15 cellular contexts compared by ENCODE assay signal in the genomic region with DNA sequence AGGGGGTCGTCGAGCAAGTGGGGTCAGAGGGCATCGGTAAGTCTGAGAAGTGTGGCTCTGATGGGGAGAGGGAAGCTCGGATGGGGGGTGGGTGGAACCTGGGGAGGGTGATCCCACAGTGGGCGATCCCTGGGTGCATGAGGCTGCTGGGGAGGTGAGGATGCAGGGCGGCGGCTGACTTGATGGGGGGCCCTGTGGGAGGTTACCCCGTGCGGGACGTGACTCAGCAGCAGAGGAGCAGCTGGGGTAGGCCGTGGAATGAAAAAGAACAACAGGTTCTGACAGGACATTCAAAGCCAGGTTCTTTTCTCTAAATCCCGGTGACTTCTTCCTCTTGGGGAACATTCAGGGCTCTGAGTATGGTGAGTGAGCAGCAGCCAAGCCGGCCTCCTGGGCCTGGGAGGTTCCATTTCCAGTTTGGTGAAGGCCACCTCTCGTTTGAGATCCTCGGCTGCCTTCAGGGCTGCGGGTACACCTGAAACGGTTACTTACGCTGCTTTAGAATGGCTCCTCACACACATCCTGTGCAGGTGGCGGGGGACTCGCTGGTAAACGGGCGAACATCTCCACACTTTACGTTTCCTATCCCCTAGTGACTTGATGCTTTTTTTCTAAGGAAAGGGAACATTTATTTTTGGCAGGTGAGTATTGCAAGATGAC.
DNase-seq lines count a peak whose midpoint lies in the region; ATAC-seq and TF ChIP-seq lines count a peak whose summit lies in the region.
"Had no signal": no experiment of that assay in that cellular context is flagged by ENCODE, and none has a peak within 500 bp of the region (broad histone marks: within the 10 kb centered on the region; RNA-seq: fewer than 3 reads in every experiment).

No MANE protein-coding gene starts in this region.

- DNase-seq in stimulated activated naive CD8-positive, alpha-beta T cell treated with anti-CD3 and anti-CD28 coated beads, Interleukin-15, Interleukin-2, amounts not matched to agents 100 U/mL and 50 U/mL, for 24 hours: no peak
- peak; percentile 68 for DNase-seq in chondrocyte (ENCODE audit: low spot score)
- DNase-seq in mucosa of descending colon: peak in 2 of 3 donors; percentile 11 to 25
- no peak for DNase-seq in Kasumi-1 (lab: John Stamatoyannopoulos, UW)
- no peak for DNase-seq in activated CD4-positive, alpha-beta memory T cell treated with anti-CD3 and anti-CD28 coated beads, Interleukin-2, amount 10 ng/mL, durations not matched to agents 7 days and 5 days
- DNase-seq: ACHN; C1 segment of cervical spinal cord; CD8-positive, alpha-beta memory T cell; DND-41; NCI-H1092 treated with DMSO at 0.1 percent for 48 hours; NCI-H1694; NCI-H2081 treated with DMSO at 0.1 percent for 48 hours; NCI-H524 had no signal

- intact Hi-C loops in mucosa of descending colon (cut with DNase I, micrococcal nuclease): no loop called here

- H3K9me3 ChIP-seq in mucosa of descending colon: no peaks in the 10 kb centered on the region

- H3K4me1 ChIP-seq in mucosa of descending colon (ENCODE audit: low read depth): peaks cover 12% of the 10 kb centered on the region

- no peak overlapping the region for H3K4me3 ChIP-seq in mucosa of descending colon

- H3K9me3 Mint-ChIP-seq in stimulated activated naive CD8-positive, alpha-beta T cell treated with anti-CD3 and anti-CD28 coated beads, Interleukin-15, Interleukin-2, amounts not matched to agents 100 ng/mL and 50 ng/mL, for 24 hours: no peaks in the 10 kb centered on the region
- no peaks in the 10 kb centered on the region for H3K9me3 Mint-ChIP-seq in chondrocyte (ENCODE audit: low read depth)
- H3K9me3 Mint-ChIP-seq in activated CD4-positive, alpha-beta memory T cell treated with anti-CD3 and anti-CD28 coated beads, Interleukin-2, amount 10 ng/mL, durations not matched to agents 7 days and 5 days: no peaks in the 10 kb centered on the region
- H3K9me3 Mint-ChIP-seq: CD8-positive, alpha-beta memory T cell had no signal

- peak overlapping the region; percentile 45 for H3K27ac Mint-ChIP-seq in stimulated activated naive CD8-positive, alpha-beta T cell treated with anti-CD3 and anti-CD28 coated beads, Interleukin-15, Interleukin-2, amounts not matched to agents 100 ng/mL and 50 ng/mL, for 24 hours
- no peak overlapping the region for H3K27ac Mint-ChIP-seq in chondrocyte (ENCODE audit: unreplicated experiment)
- H3K27ac Mint-ChIP-seq in activated CD4-positive, alpha-beta memory T cell treated with anti-CD3 and anti-CD28 coated beads, Interleukin-2, amount 10 ng/mL, durations not matched to agents 7 days and 5 days: no peak overlapping the region
- H3K27ac Mint-ChIP-seq: CD8-positive, alpha-beta memory T cell had no signal

- H3K36me3 ChIP-seq in mucosa of descending colon (ENCODE audit: low read depth): no peaks in the 10 kb centered on the region

- POLR2A ChIA-PET in activated CD4-positive, alpha-beta memory T cell treated with anti-CD3 and anti-CD28 coated beads, Interleukin-2, amount 10 ng/mL, durations not matched to agents 7 days and 5 days (lab: Charles Lee): no interaction called here

- H3K4me3 Mint-ChIP-seq in stimulated activated naive CD8-positive, alpha-beta T cell treated with anti-CD3 and anti-CD28 coated beads, Interleukin-15, Interleukin-2, amounts not matched to agents 100 ng/mL and 50 ng/mL, for 24 hours: no peak overlapping the region
- H3K4me3 Mint-ChIP-seq in chondrocyte (ENCODE audit: unreplicated experiment): no peak overlapping the region
- H3K4me3 Mint-ChIP-seq in activated CD4-positive, alpha-beta memory T cell treated with anti-CD3 and anti-CD28 coated beads, Interleukin-2, amount 10 ng/mL, durations not matched to agents 7 days and 5 days: no peak overlapping the region
- H3K4me3 Mint-ChIP-seq: CD8-positive, alpha-beta memory T cell had no signal

- TF ChIP-seq CTCF in chondrocyte (IDR thresholded peaks at IDR 0.05): no peak
- no peak for TF ChIP-seq CTCF in mucosa of descending colon (IDR thresholded peaks at IDR 0.05)

- CTCF ChIA-PET in activated CD4-positive, alpha-beta memory T cell treated with anti-CD3 and anti-CD28 coated beads, Interleukin-2, amount 10 ng/mL, durations not matched to agents 7 days and 5 days (lab: Charles Lee): no interaction called here

- ATAC-seq in stimulated activated naive CD8-positive, alpha-beta T cell treated with anti-CD3 and anti-CD28 coated beads, Interleukin-15, Interleukin-2, amounts not matched to agents 100 U/mL and 50 U/mL, for 24 hours: no peak
- ATAC-seq in mucosa of descending colon (no peak), HG03196 (IDR thresholded peaks at IDR 0.05; ENCODE audit: unreplicated experiment) (no peak)

- H3K4me1 Mint-ChIP-seq in stimulated activated naive CD8-positive, alpha-beta T cell treated with anti-CD3 and anti-CD28 coated beads, Interleukin-15, Interleukin-2, amounts not matched to agents 100 ng/mL and 50 ng/mL, for 24 hours (ENCODE audit: low read depth): peaks cover 22% of the 10 kb centered on the region
- peaks cover 5% of the 10 kb centered on the region for H3K4me1 Mint-ChIP-seq in chondrocyte (ENCODE audit: low read depth)
- H3K4me1 Mint-ChIP-seq in activated CD4-positive, alpha-beta memory T cell treated with anti-CD3 and anti-CD28 coated beads, Interleukin-2, amount 10 ng/mL, durations not matched to agents 7 days and 5 days: peaks cover 14% of the 10 kb centered on the region

- no peaks in the 10 kb centered on the region for H3K27me3 Mint-ChIP-seq in stimulated activated naive CD8-positive, alpha-beta T cell treated with anti-CD3 and anti-CD28 coated beads, Interleukin-15, Interleukin-2, amounts not matched to agents 100 ng/mL and 50 ng/mL, for 24 hours
- H3K27me3 Mint-ChIP-seq in chondrocyte (ENCODE audit: low read depth): no peaks in the 10 kb centered on the region
- H3K27me3 Mint-ChIP-seq in activated CD4-positive, alpha-beta memory T cell treated with anti-CD3 and anti-CD28 coated beads, Interleukin-2, amount 10 ng/mL, durations not matched to agents 7 days and 5 days: no peaks in the 10 kb centered on the region
- H3K27me3 Mint-ChIP-seq: CD8-positive, alpha-beta memory T cell had no signal

- H3K36me3 Mint-ChIP-seq in stimulated activated naive CD8-positive, alpha-beta T cell treated with anti-CD3 and anti-CD28 coated beads, Interleukin-15, Interleukin-2, amounts not matched to agents 100 ng/mL and 50 ng/mL, for 24 hours (ENCODE audit: low read depth): peaks cover 13% of the 10 kb centered on the region
- H3K36me3 Mint-ChIP-seq in chondrocyte (ENCODE audit: low read depth): no peaks in the 10 kb centered on the region
- H3K36me3 Mint-ChIP-seq in activated CD4-positive, alpha-beta memory T cell treated with anti-CD3 and anti-CD28 coated beads, Interleukin-2, amount 10 ng/mL, durations not matched to agents 7 days and 5 days (ENCODE audit: low read depth): no peaks in the 10 kb centered on the region

Comparison
In these comparisons a context has a peak if more than half of its experiments do, and no peak if none do; other contexts are left out.
1. DNase-seq: peak in chondrocyte (single experiment) and mucosa of descending colon (2 of 3); none in stimulated activated naive CD8-positive, alpha-beta T cell treated with anti-CD3 and anti-CD28 coated beads, Interleukin-15, Interleukin-2, amounts not matched to agents 100 U/mL and 50 U/mL, for 24 hours (single experiment), Kasumi-1 (0 of 2) and activated CD4-positive, alpha-beta memory T cell treated with anti-CD3 and anti-CD28 coated beads, Interleukin-2, amount 10 ng/mL, durations not matched to agents 7 days and 5 days (single experiment).